ENCODE assay signal across 8 cellular contexts in the genomic region with DNA sequence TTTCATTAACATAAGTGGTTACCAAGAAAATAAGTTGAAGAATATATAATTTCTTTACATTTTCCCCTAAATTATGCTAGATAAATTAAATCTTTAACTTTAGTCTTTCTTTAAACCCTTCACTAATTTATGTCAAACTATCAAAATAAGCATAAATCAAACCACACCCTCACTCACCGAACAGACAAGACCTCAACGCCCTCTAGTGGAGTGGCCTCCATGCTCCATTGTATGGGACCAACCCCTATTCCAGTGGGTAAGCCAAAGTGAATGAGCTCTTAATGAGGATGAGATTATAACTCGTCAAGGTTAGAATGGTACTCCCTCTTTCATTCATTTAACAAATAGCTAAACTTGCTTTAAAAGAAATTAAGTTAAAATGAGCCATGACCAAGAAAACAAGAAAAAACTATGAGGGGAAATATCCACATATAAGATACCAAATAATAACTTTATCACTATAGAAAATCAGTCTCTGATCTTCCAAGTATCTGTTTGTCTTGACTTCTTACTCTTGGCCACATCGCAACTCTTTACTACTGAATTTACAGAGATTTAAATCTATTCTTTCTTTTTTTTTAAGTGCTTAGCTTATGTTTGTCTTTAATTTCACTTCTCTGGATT. TPM values are rescaled to one million over a fixed set of nuclear protein-coding genes. Genes with fewer than 3 reads are reported as not detected.
A peak's percentile ranks its signal among the peaks of the same experiment; 100 is the strongest.
DNase-seq lines count a peak whose midpoint lies in the region; ATAC-seq lines count a peak whose summit lies in the region.

No MANE protein-coding gene starts in this region.

- H3K27ac ChIP-seq in effector memory CD4-positive, alpha-beta T cell (ENCODE audit: insufficient read depth, low read length, poor library complexity, severe bottlenecking) = no peak overlapping the region

- POLR2A ChIA-PET in activated CD8-positive, alpha-beta T cell treated with anti-CD3 and anti-CD28 coated beads, Interleukin-2, amount 10 ng/mL, durations not matched to agents 7 days and 5 days (lab: Charles Lee) = no interaction called here

- H3K9me3 Mint-ChIP-seq in activated CD8-positive, alpha-beta T cell treated with anti-CD3 and anti-CD28 coated beads, Interleukin-2, amount 10 ng/mL, durations not matched to agents 7 days and 5 days (ENCODE audit: insufficient read depth) = no peaks in the 10 kb centered on the region
- H3K9me3 Mint-ChIP-seq in stimulated activated effector memory CD8-positive, alpha-beta T cell treated with anti-CD3 and anti-CD28 coated beads, Interleukin-12 subunit alpha, Interleukin-12 subunit beta, amount 100 ng/mL, for 72 hours = no peaks in the 10 kb centered on the region

- no peaks in the 10 kb centered on the region for H3K27me3 ChIP-seq in effector memory CD4-positive, alpha-beta T cell (replicated peaks; ENCODE audit: control insufficient read depth, insufficient read depth, low read length, poor library complexity, severe bottlenecking)

- H3K4me1 ChIP-seq in effector memory CD4-positive, alpha-beta T cell (ENCODE audit: control insufficient read depth, insufficient read depth, low read length, poor library complexity, severe bottlenecking) = no peaks in the 10 kb centered on the region

- peak; percentile 62 for DNase-seq in AG08396 (ENCODE audit: low spot score)
- DNase-seq in NCI-H345 treated with DMSO at 0.1 percent for 48 hours (lab: John Stamatoyannopoulos, UW; ENCODE audit: unreplicated experiment) = peak; percentile 6
- peak; percentile 79 for DNase-seq in activated CD8-positive, alpha-beta T cell treated with anti-CD3 and anti-CD28 coated beads, Interleukin-2, amount 10 ng/mL, durations not matched to agents 7 days and 5 days
- peak; percentile 22 to 52 (median 43) for DNase-seq in effector memory CD4-positive, alpha-beta T cell
- peak; percentile 67 for DNase-seq in midbrain (lab: John Stamatoyannopoulos, UW)
- DNase-seq in stimulated activated effector memory CD8-positive, alpha-beta T cell treated with anti-CD3 and anti-CD28 coated beads, Interleukin-12 subunit alpha, Interleukin-12 subunit beta, amount 100 ng/mL, for 72 hours (ENCODE audit: low spot score in 2 of 2) = peak; percentile 49 to 76

- H3K36me3 Mint-ChIP-seq in activated CD8-positive, alpha-beta T cell treated with anti-CD3 and anti-CD28 coated beads, Interleukin-2, amount 10 ng/mL, durations not matched to agents 7 days and 5 days (ENCODE audit: low read depth) = no peaks in the 10 kb centered on the region
- no peaks in the 10 kb centered on the region for H3K36me3 Mint-ChIP-seq in stimulated activated effector memory CD8-positive, alpha-beta T cell treated with anti-CD3 and anti-CD28 coated beads, Interleukin-12 subunit alpha, Interleukin-12 subunit beta, amount 100 ng/mL, for 72 hours

- H3K9me3 ChIP-seq in effector memory CD4-positive, alpha-beta T cell (ENCODE audit: control insufficient read depth, low read length) = no peaks in the 10 kb centered on the region

- CTCF ChIA-PET in activated CD8-positive, alpha-beta T cell treated with anti-CD3 and anti-CD28 coated beads, Interleukin-2, amount 10 ng/mL, durations not matched to agents 7 days and 5 days (lab: Charles Lee) = interaction anchor here (0.6 to 3.8 kb wide), 26 partner anchors 9 to 1555 kb away, joined by 3 to 41 read pairs (median 4); a partner anchor contains a TSS

- H3K4me3 Mint-ChIP-seq in activated CD8-positive, alpha-beta T cell treated with anti-CD3 and anti-CD28 coated beads, Interleukin-2, amount 10 ng/mL, durations not matched to agents 7 days and 5 days = no peak overlapping the region
- no peak overlapping the region for H3K4me3 Mint-ChIP-seq in stimulated activated effector memory CD8-positive, alpha-beta T cell treated with anti-CD3 and anti-CD28 coated beads, Interleukin-12 subunit alpha, Interleukin-12 subunit beta, amount 100 ng/mL, for 72 hours

- no peak overlapping the region for H3K4me3 ChIP-seq in effector memory CD4-positive, alpha-beta T cell (ENCODE audit: insufficient read depth, low read depth, low read length, poor library complexity, severe bottlenecking)

- no peak overlapping the region for H3K27ac Mint-ChIP-seq in activated CD8-positive, alpha-beta T cell treated with anti-CD3 and anti-CD28 coated beads, Interleukin-2, amount 10 ng/mL, durations not matched to agents 7 days and 5 days
- no peak overlapping the region for H3K27ac Mint-ChIP-seq in stimulated activated effector memory CD8-positive, alpha-beta T cell treated with anti-CD3 and anti-CD28 coated beads, Interleukin-12 subunit alpha, Interleukin-12 subunit beta, amount 100 ng/mL, for 72 hours

- peaks cover 18% of the 10 kb centered on the region for H3K4me1 Mint-ChIP-seq in activated CD8-positive, alpha-beta T cell treated with anti-CD3 and anti-CD28 coated beads, Interleukin-2, amount 10 ng/mL, durations not matched to agents 7 days and 5 days (ENCODE audit: low read depth)
- peaks cover 11% of the 10 kb centered on the region for H3K4me1 Mint-ChIP-seq in stimulated activated effector memory CD8-positive, alpha-beta T cell treated with anti-CD3 and anti-CD28 coated beads, Interleukin-12 subunit alpha, Interleukin-12 subunit beta, amount 100 ng/mL, for 72 hours

- no peaks in the 10 kb centered on the region for H3K36me3 ChIP-seq in effector memory CD4-positive, alpha-beta T cell (ENCODE audit: control insufficient read depth, insufficient read depth, low read length)

- peaks cover 3% of the 10 kb centered on the region for H3K27me3 Mint-ChIP-seq in activated CD8-positive, alpha-beta T cell treated with anti-CD3 and anti-CD28 coated beads, Interleukin-2, amount 10 ng/mL, durations not matched to agents 7 days and 5 days (ENCODE audit: low read depth)

- ATAC-seq in GM18502 (IDR thresholded peaks at IDR 0.05; ENCODE audit: poor library complexity, unreplicated experiment) (peak; percentile 85), HG02943 (IDR thresholded peaks at IDR 0.05; ENCODE audit: low read depth, unreplicated experiment) (peak; percentile 95)
- peak; percentile 96 for ATAC-seq in activated CD8-positive, alpha-beta T cell treated with anti-CD3 and anti-CD28 coated beads, Interleukin-2, amount 10 ng/mL, durations not matched to agents 7 days and 5 days
- ATAC-seq in stimulated activated effector memory CD8-positive, alpha-beta T cell treated with anti-CD3 and anti-CD28 coated beads, Interleukin-12 subunit alpha, Interleukin-12 subunit beta, amount 100 ng/mL, for 72 hours = peak; percentile 88

RNA-seq across cellular contexts. Expression of a gene that starts 15.6 kb away (rescaled TPM):
- total RNA-seq in activated CD8-positive, alpha-beta T cell treated with anti-CD3 and anti-CD28 coated beads, Interleukin-2, amount 10 ng/mL, durations not matched to agents 7 days and 5 days = 1 to 10 TPM; 1.3 to 1.4 TPM

Comparison
In these comparisons a context has a peak if more than half of its experiments do, and no peak if none do; other contexts are left out.
1. DNase-seq: peak in every context shown above with its lines; median percentile 79 in activated CD8-positive, alpha-beta T cell treated with anti-CD3 and anti-CD28 coated beads, Interleukin-2, amount 10 ng/mL, durations not matched to agents 7 days and 5 days; 67 in midbrain; 62 in stimulated activated effector memory CD8-positive, alpha-beta T cell treated with anti-CD3 and anti-CD28 coated beads, Interleukin-12 subunit alpha, Interleukin-12 subunit beta, amount 100 ng/mL, for 72 hours; 62 in AG08396; 43 in effector memory CD4-positive, alpha-beta T cell; 6 in NCI-H345 treated with DMSO at 0.1 percent for 48 hours.